ENCODE assay signal across 10 cellular contexts in the genomic region with DNA sequence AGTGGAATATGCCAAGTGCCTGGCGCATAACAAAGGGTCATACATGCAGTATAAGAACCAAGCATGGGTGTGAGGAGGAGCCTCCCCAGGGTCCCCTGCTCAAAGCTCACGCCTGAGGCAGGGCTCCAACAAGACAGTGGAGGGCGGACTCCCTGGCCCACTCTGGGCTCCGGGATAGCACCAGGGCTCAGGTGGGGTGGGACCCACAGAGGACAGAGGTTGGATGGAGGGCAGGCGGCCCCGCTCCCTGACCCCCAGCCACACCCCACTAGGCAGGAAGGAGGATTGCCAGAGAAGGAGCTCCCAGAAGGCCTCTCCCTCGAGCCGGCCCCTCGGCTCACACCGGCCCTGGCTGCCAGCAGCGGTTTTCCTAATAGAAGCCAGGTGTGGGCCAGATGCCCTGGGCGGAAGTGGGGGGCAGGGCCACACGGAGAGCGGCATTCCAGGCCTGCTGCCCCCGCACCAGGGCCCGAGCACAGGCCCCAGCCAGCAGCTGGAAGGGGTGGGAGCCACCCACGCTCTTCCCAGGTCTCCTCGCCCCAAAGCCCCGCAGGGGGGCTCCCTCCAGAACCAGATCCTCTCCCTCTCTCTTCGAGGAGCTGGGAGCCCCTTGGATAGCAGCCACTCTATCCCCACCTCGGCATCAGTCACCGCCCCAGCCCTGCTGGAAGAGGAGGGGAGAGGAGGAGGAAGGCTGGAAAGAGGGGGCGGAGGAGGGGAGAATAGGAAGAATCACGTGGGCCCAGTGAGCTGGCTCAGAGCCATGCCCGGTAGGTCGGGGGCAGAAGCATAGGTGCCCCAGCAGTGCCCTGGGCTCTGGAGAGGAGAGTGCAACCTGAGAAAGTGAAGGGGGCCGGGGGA. TPM values are rescaled to one million over a fixed set of nuclear protein-coding genes. Genes with fewer than 3 reads are reported as not detected.
DNase-seq lines count a peak whose midpoint lies in the region; ATAC-seq and TF ChIP-seq lines count a peak whose summit lies in the region.
"Had no signal": no experiment of that assay in that cellular context is flagged by ENCODE, and none has a peak within 500 bp of the region (broad histone marks: within the 10 kb centered on the region; RNA-seq: fewer than 3 reads in every experiment).

No MANE protein-coding gene starts in this region.

- peak overlapping the region; percentile 44 for H3K4me2 ChIP-seq in trophoblast cell (ENCODE audit: low read length)

- no TSS peak for BruUV-seq in Panc1 (replicated peaks; lab: Mats Ljungman, UMichigan)

- intact Hi-C loops in Panc1 (cut with micrococcal nuclease; ENCODE audit: unreplicated experiment), result no loop called here

- TF ChIP-seq CTCF in Panc1 (IDR thresholded peaks at IDR 0.05) (no peak), fibroblast of the aortic adventitia (IDR thresholded peaks at IDR 0.05; ENCODE audit: insufficient read depth, low read length) (peak; percentile 2)

- H4K8ac ChIP-seq in trophoblast cell (ENCODE audit: low read depth, low read length), result peak overlapping the region; percentile 72

- H3K4me1 ChIP-seq in Panc1 (ENCODE audit: control insufficient read depth, insufficient read depth, low read length) (peaks cover 19% of the 10 kb centered on the region), trophoblast cell (ENCODE audit: control insufficient read depth in 1 of 2, insufficient read depth in 2 of 2, low read length in 2 of 2) (peaks cover 55 to 65% of the 10 kb centered on the region in 2 experiments)

- H3K36me3 ChIP-seq in Panc1 (ENCODE audit: control insufficient read depth, insufficient read depth, low read length) (no peaks in the 10 kb centered on the region), trophoblast cell (ENCODE audit: control insufficient read depth in 1 of 2, insufficient read depth in 2 of 2, low read length in 2 of 2) (peaks cover 0 to 6% of the 10 kb centered on the region in 2 experiments)

- H3K27ac Mint-ChIP-seq in activated naive CD4-positive, alpha-beta T cell treated with anti-CD3 and anti-CD28 coated beads, Interleukin-2, amount 10 ng/mL, durations not matched to agents 7 days and 5 days, result no peak overlapping the region
- H3K27ac Mint-ChIP-seq: T-helper 1 cell treated with Interleukin-12 subunit alpha and Interleukin-12 subunit beta and Interleukin-4 antibody, amounts not matched to agents 30 μg/mL and 1 μg/mL, for 36 hours had no signal

- no peaks in the 10 kb centered on the region for H3K27me3 Mint-ChIP-seq in activated naive CD4-positive, alpha-beta T cell treated with anti-CD3 and anti-CD28 coated beads, Interleukin-2, amount 10 ng/mL, durations not matched to agents 7 days and 5 days

- peak; percentile 6; the same call in 1 of the 2 replicates for ATAC-seq in Panc1

- H3K9me3 ChIP-seq in Panc1 (ENCODE audit: control insufficient read depth, insufficient read depth, low read depth, low read length) (no peaks in the 10 kb centered on the region), trophoblast cell (ENCODE audit: insufficient read depth, low read depth, low read length) (no peaks in the 10 kb centered on the region)

- peak overlapping the region; percentile 13 for H2AFZ ChIP-seq in trophoblast cell (ENCODE audit: insufficient read depth, low read length, poor library complexity)

- peak overlapping the region; percentile 24 for H3K9ac ChIP-seq in trophoblast cell (ENCODE audit: low read length)

- peak overlapping the region; percentile 57 for H3K4ac ChIP-seq in trophoblast cell (ENCODE audit: low read depth, low read length)

- H2BK12ac ChIP-seq in trophoblast cell (ENCODE audit: low read length), result peak overlapping the region; percentile 96

- H3K79me1 ChIP-seq in trophoblast cell (ENCODE audit: low read length), result peaks cover 52% of the 10 kb centered on the region

- H3K4me1 Mint-ChIP-seq in activated naive CD4-positive, alpha-beta T cell treated with anti-CD3 and anti-CD28 coated beads, Interleukin-2, amount 10 ng/mL, durations not matched to agents 7 days and 5 days, result no peaks in the 10 kb centered on the region

- peaks cover 42% of the 10 kb centered on the region for H3K36me3 Mint-ChIP-seq in activated naive CD4-positive, alpha-beta T cell treated with anti-CD3 and anti-CD28 coated beads, Interleukin-2, amount 10 ng/mL, durations not matched to agents 7 days and 5 days

- H3K9me3 Mint-ChIP-seq in activated naive CD4-positive, alpha-beta T cell treated with anti-CD3 and anti-CD28 coated beads, Interleukin-2, amount 10 ng/mL, durations not matched to agents 7 days and 5 days, result no peaks in the 10 kb centered on the region
- H3K9me3 Mint-ChIP-seq: T-helper 1 cell treated with Interleukin-12 subunit alpha and Interleukin-12 subunit beta and Interleukin-4 antibody, amounts not matched to agents 30 μg/mL and 1 μg/mL, for 36 hours had no signal

- DNase-seq in DMS 273 treated with DMSO at 0.1 percent for 48 hours (lab: John Stamatoyannopoulos, UW) (peak; percentile 66), Panc1 (ENCODE audit: low read depth, low spot score) (no peak), fibroblast of the aortic adventitia (ENCODE audit: low read depth) (peak; percentile 80), trophoblast cell (peak; percentile 50 to 67), T-helper 2 cell (no peak), LoVo (ENCODE audit: low spot score) (no peak)
- DNase-seq in activated CD4-positive, CD25-positive, alpha-beta regulatory T cell (lab: John Stamatoyannopoulos, UW), result no peak
- DNase-seq in activated naive CD4-positive, alpha-beta T cell treated with anti-CD3 and anti-CD28 coated beads, Interleukin-2, amount 10 ng/mL, durations not matched to agents 7 days and 5 days, result no peak
- DNase-seq: stimulated activated CD4-positive, alpha-beta T cell treated with anti-CD3 and anti-CD28 coated beads, Interleukin-4, amount 100 ng/mL, for 24 hours had no signal

- peak overlapping the region; percentile 39 for H4K12ac ChIP-seq in trophoblast cell (ENCODE audit: low read depth, low read length)

- no CpG with 5 or more reads among the region's 27 CpGs for WGBS in trophoblast cell (ENCODE audit: extremely low coverage, insufficient coverage, insufficient read length)

- H2BK120ac ChIP-seq in trophoblast cell (ENCODE audit: insufficient read depth, low read length, poor library complexity), result peak overlapping the region; percentile 89

- peak overlapping the region; percentile 94 for H4K91ac ChIP-seq in trophoblast cell (ENCODE audit: low read depth, low read length)

- CTCF ChIA-PET in Panc1 (lab: Charles Lee), result interaction anchor here (0.6 to 1.0 kb wide), 2 partner anchors 15 to 53 kb away, joined by 4 to 6 read pairs; no protein-coding TSS in a partner anchor
- CTCF ChIA-PET in activated naive CD4-positive, alpha-beta T cell treated with anti-CD3 and anti-CD28 coated beads, Interleukin-2, amount 10 ng/mL, durations not matched to agents 7 days and 5 days (lab: Charles Lee), result interaction anchor here (1.2 to 1.9 kb wide), 2 partner anchors 10 to 33 kb away, joined by 3 to 13 read pairs; no protein-coding TSS in a partner anchor

- no peaks in the 10 kb centered on the region for H3K27me3 ChIP-seq in Panc1 (ENCODE audit: control insufficient read depth, insufficient read depth, low read length)
- H3K27me3 ChIP-seq in trophoblast cell (ENCODE audit: insufficient read depth, low read length), result no peaks in the 10 kb centered on the region

- in situ Hi-C loops in Panc1 (cut with HindIII; ENCODE audit: low pct_unique_long_range_greater_than_20kb, low sequenced_read_pairs), result no loop called here

- H3K18ac ChIP-seq in trophoblast cell (ENCODE audit: low read length), result peak overlapping the region; percentile 66

- H3K4me3 ChIP-seq in Panc1 (ENCODE audit: low read depth in 2 of 2, low read length in 2 of 2) (no peak overlapping the region), fibroblast of the aortic adventitia (ENCODE audit: low read depth, low read length) (no peak overlapping the region), trophoblast cell (ENCODE audit: low read depth, low read length) (no peak overlapping the region)

- no peak overlapping the region for H3K4me3 Mint-ChIP-seq in activated naive CD4-positive, alpha-beta T cell treated with anti-CD3 and anti-CD28 coated beads, Interleukin-2, amount 10 ng/mL, durations not matched to agents 7 days and 5 days
- H3K4me3 Mint-ChIP-seq: T-helper 1 cell treated with Interleukin-12 subunit alpha and Interleukin-12 subunit beta and Interleukin-4 antibody, amounts not matched to agents 30 μg/mL and 1 μg/mL, for 36 hours had no signal

- H3K27ac ChIP-seq in Panc1 (ENCODE audit: low read length) (no peak overlapping the region), trophoblast cell (ENCODE audit: low read depth, low read length) (peak overlapping the region; percentile 74)

- peaks cover 17% of the 10 kb centered on the region for H3K79me2 ChIP-seq in trophoblast cell (ENCODE audit: control insufficient read depth, insufficient read depth, low read length, poor library complexity)

- POLR2A ChIA-PET in Panc1 (lab: Charles Lee), result no interaction called here

- peak overlapping the region; percentile 88 for H3K14ac ChIP-seq in trophoblast cell (ENCODE audit: low read length)

- peak overlapping the region; percentile 86 for H2BK5ac ChIP-seq in trophoblast cell (ENCODE audit: low read depth, low read length, poor library complexity)

- peak overlapping the region; percentile 97 for H2AK5ac ChIP-seq in trophoblast cell (ENCODE audit: low read length)

- no peak overlapping the region for H3K23ac ChIP-seq in trophoblast cell (ENCODE audit: low read length)

RNA-seq across cellular contexts. Expression of a gene that starts 21.0 kb away (rescaled TPM):
- 33.5 TPM for total RNA-seq in Panc1 (2021; ENCODE audit: unreplicated experiment)
- polyA plus RNA-seq in Panc1 (2012; ENCODE audit: insufficient read length), result 34.7 TPM
- 130 and 136 TPM in 2 replicates for total RNA-seq in fibroblast of the aortic adventitia (ENCODE audit: low replicate concordance)
- polyA plus RNA-seq in trophoblast cell (2013), result 17.6 and 18.2 TPM in 2 replicates

RNA-seq across cellular contexts. Expression of a gene that starts 23.8 kb away (rescaled TPM):
- total RNA-seq in Panc1 (2021; ENCODE audit: unreplicated experiment) (37.5 TPM), fibroblast of the aortic adventitia (ENCODE audit: low replicate concordance) (16.7 and 26.7 TPM in 2 replicates)
- 27.7 TPM for polyA plus RNA-seq in Panc1 (2012; ENCODE audit: insufficient read length)
- 18.8 and 18.9 TPM in 2 replicates for polyA plus RNA-seq in trophoblast cell (2013)

RNA-seq across cellular contexts. Expression of a gene that starts 33.1 kb away (rescaled TPM):
- total RNA-seq in Panc1 (2021; ENCODE audit: unreplicated experiment), result 68.7 TPM
- polyA plus RNA-seq in Panc1 (2012; ENCODE audit: insufficient read length), result 73.2 TPM
- total RNA-seq in fibroblast of the aortic adventitia (ENCODE audit: low replicate concordance), result 33.3 and 44.0 TPM in 2 replicates
- 32.8 and 34.3 TPM in 2 replicates for polyA plus RNA-seq in trophoblast cell (2013)

RNA-seq across cellular contexts. Expression of a gene that starts 41.5 kb away (rescaled TPM):
- total RNA-seq in Panc1 (2021; ENCODE audit: unreplicated experiment) (104 TPM), fibroblast of the aortic adventitia (ENCODE audit: low replicate concordance) (5.0 and 20.2 TPM in 2 replicates)
- polyA plus RNA-seq in Panc1 (2012; ENCODE audit: insufficient read length), result 105 TPM
- 40.6 and 45.5 TPM in 2 replicates for polyA plus RNA-seq in trophoblast cell (2013)

Comparison
In these comparisons a context has a peak if more than half of its experiments do, and no peak if none do; other contexts are left out.
1. DNase-seq: peak in DMS 273 treated with DMSO at 0.1 percent for 48 hours (single experiment), fibroblast of the aortic adventitia (single experiment) and trophoblast cell (2 of 2); none in Panc1 (single experiment), activated CD4-positive, CD25-positive, alpha-beta regulatory T cell (0 of 4), activated naive CD4-positive, alpha-beta T cell treated with anti-CD3 and anti-CD28 coated beads, Interleukin-2, amount 10 ng/mL, durations not matched to agents 7 days and 5 days (single experiment), T-helper 2 cell (0 of 5) and LoVo (single experiment).